In genomic region chr12:96408993-96409392, GRCh38 we compare ENCODE assay signal across 31 cellular contexts.
"Had no signal": no experiment of that assay in that cellular context is flagged by ENCODE, and none has a peak within 500 bp of the region (broad histone marks: within the 10 kb centered on the region; RNA-seq: fewer than 3 reads in every experiment).

No MANE protein-coding gene starts in this region.

- H3K27ac Mint-ChIP-seq: activated CD4-positive, alpha-beta T cell treated with anti-CD3 and anti-CD28 coated beads, Interleukin-2, amount 10 ng/mL, durations not matched to agents 24 days and 14 days; activated CD8-positive, alpha-beta T cell treated with anti-CD3 and anti-CD28 coated beads for 36 hours; activated naive CD4-positive, alpha-beta T cell treated with anti-CD3 and anti-CD28 coated beads, Interleukin-2, amount 50 U/mL, for 24 hours; activated T-helper 2 cell treated with anti-CD3 and anti-CD28 coated beads, Interferon-gamma antibody, Interleukin-2, Interleukin-4, amounts not matched to agents 10 μg/mL and 5 μg/mL and 100 μg/mL, durations not matched to agents 14 hours and 24 hours and 36 hours had no signal

- H3K4me3 Mint-ChIP-seq: activated CD4-positive, alpha-beta T cell treated with anti-CD3 and anti-CD28 coated beads, Interleukin-2, amount 10 ng/mL, durations not matched to agents 24 days and 14 days; activated CD8-positive, alpha-beta T cell treated with anti-CD3 and anti-CD28 coated beads for 36 hours; activated naive CD4-positive, alpha-beta T cell treated with anti-CD3 and anti-CD28 coated beads, Interleukin-2, amount 50 U/mL, for 24 hours; activated naive CD8-positive, alpha-beta T cell treated with anti-CD3 and anti-CD28 coated beads, Interleukin-2, amount 10 ng/mL, durations not matched to agents 7 days and 5 days; central memory CD8-positive, alpha-beta T cell had no signal

- ATAC-seq: activated CD8-positive, alpha-beta T cell treated with anti-CD3 and anti-CD28 coated beads for 36 hours had no signal

- H3K27ac ChIP-seq: ascending aorta, cardiac muscle cell, VCaP had no signal

- H3K4me3 ChIP-seq: ascending aorta, cardiac muscle cell had no signal

- H3K27me3 Mint-ChIP-seq: activated CD8-positive, alpha-beta T cell treated with anti-CD3 and anti-CD28 coated beads for 36 hours; activated naive CD4-positive, alpha-beta T cell treated with anti-CD3 and anti-CD28 coated beads, Interleukin-2, amount 50 U/mL, for 24 hours; activated naive CD8-positive, alpha-beta T cell treated with anti-CD3 and anti-CD28 coated beads, Interleukin-2, amount 10 ng/mL, durations not matched to agents 7 days and 5 days; central memory CD8-positive, alpha-beta T cell had no signal

- H3K4me1 ChIP-seq: ascending aorta had no signal

- H3K9me3 ChIP-seq: ascending aorta had no signal

- H3K36me3 Mint-ChIP-seq: activated naive CD4-positive, alpha-beta T cell treated with anti-CD3 and anti-CD28 coated beads, Interleukin-2, amount 50 U/mL, for 24 hours; activated naive CD8-positive, alpha-beta T cell treated with anti-CD3 and anti-CD28 coated beads, Interleukin-2, amount 10 ng/mL, durations not matched to agents 7 days and 5 days had no signal

- H3K9me3 Mint-ChIP-seq: activated CD4-positive, alpha-beta T cell treated with anti-CD3 and anti-CD28 coated beads, Interleukin-2, amount 10 ng/mL, durations not matched to agents 24 days and 14 days; activated CD8-positive, alpha-beta T cell treated with anti-CD3 and anti-CD28 coated beads for 36 hours; activated naive CD4-positive, alpha-beta T cell treated with anti-CD3 and anti-CD28 coated beads, Interleukin-2, amount 50 U/mL, for 24 hours; activated T-helper 2 cell treated with anti-CD3 and anti-CD28 coated beads, Interferon-gamma antibody, Interleukin-2, Interleukin-4, amounts not matched to agents 10 μg/mL and 5 μg/mL and 100 μg/mL, durations not matched to agents 14 hours and 24 hours and 36 hours; central memory CD8-positive, alpha-beta T cell had no signal

- H3K4me1 Mint-ChIP-seq: central memory CD8-positive, alpha-beta T cell had no signal

- H3K36me3 ChIP-seq: ascending aorta, cardiac muscle cell had no signal

- DNase-seq: activated CD4-positive, alpha-beta T cell treated with anti-CD3 and anti-CD28 coated beads for 1 hour; activated CD4-positive, alpha-beta T cell treated with anti-CD3 and anti-CD28 coated beads, Interleukin-2, amount 10 ng/mL, durations not matched to agents 24 days and 14 days; activated CD4-positive, alpha-beta T cell treated with anti-CD3 and anti-CD28 coated beads, Interleukin-2, amount 50 U/mL, for 4 hours; activated CD4-positive, CD25-positive, alpha-beta regulatory T cell; activated CD8-positive, alpha-beta T cell treated with anti-CD3 and anti-CD28 coated beads for 36 hours; activated gamma-delta T cell; activated naive CD4-positive, alpha-beta T cell treated with Interleukin-2 at 50 U/mL for 16 hours; activated naive CD8-positive, alpha-beta T cell treated with anti-CD3 and anti-CD28 coated beads, Interleukin-2, amount 10 ng/mL, durations not matched to agents 7 days and 5 days; activated T-cell treated with anti-CD3 and anti-CD28 coated beads, Interleukin-2, amount 50 U/mL, for 1 hour; amygdala; KG1; MM.1S; NCI-H1105; NCI-H1417 treated with DMSO at 0.1 percent for 48 hours; NCI-H1694 treated with DMSO at 0.1 percent for 48 hours; NCI-H2029; NCI-H345; NCI-H526; NCI-H748 treated with DMSO at 0.1 percent for 48 hours; OCI-M1; Right ventricle myocardium superior; SW 1271; T-helper 1 cell; T-helper 2 cell; T-helper 9 cell had no signal

- H3K27me3 ChIP-seq: ascending aorta, cardiac muscle cell had no signal
